In the genomic region with DNA sequence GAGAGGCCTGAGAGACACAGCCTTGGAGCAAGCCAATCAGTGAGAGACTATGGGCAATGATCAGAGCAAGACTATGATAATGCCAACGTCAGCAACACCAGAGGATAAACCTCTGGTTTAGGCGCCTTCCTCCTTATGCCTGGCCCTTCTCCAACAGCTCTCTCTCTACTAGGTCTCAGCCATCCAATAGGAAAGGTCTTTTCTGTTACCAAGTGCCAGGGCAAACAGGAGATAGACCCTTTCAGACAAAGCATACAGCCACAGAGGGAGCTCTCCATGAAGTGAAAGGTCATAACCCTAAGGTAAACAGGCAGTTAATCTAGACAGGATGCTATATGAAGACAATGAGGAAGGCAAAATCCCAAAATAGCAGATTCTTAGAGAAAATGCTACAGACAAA, we compare ENCODE assay signal across 14 cellular contexts. TPM values are rescaled to one million over a fixed set of nuclear protein-coding genes. Genes with fewer than 3 reads are reported as not detected.
A peak's percentile ranks its signal among the peaks of the same experiment; 100 is the strongest.
DNase-seq lines count a peak whose midpoint lies in the region; ATAC-seq and TF ChIP-seq lines count a peak whose summit lies in the region.
"Had no signal": no experiment of that assay in that cellular context is flagged by ENCODE, and none has a peak within 500 bp of the region (broad histone marks: within the 10 kb centered on the region; RNA-seq: fewer than 3 reads in every experiment).

No MANE protein-coding gene starts in this region.

- H3K36me3 Mint-ChIP-seq in Calu3 (ENCODE audit: insufficient read depth, unreplicated experiment), result no peaks in the 10 kb centered on the region
- H3K36me3 Mint-ChIP-seq: activated naive CD4-positive, alpha-beta T cell treated with anti-CD3 and anti-CD28 coated beads, Interleukin-2, amount 50 U/mL, for 72 hours had no signal

- no peak overlapping the region for H3K27ac Mint-ChIP-seq in Calu3 (ENCODE audit: unreplicated experiment)
- H3K27ac Mint-ChIP-seq: activated CD4-positive, alpha-beta memory T cell treated with anti-CD3 and anti-CD28 coated beads, Interleukin-2, amount 10 ng/mL, durations not matched to agents 7 days and 5 days; activated naive CD4-positive, alpha-beta T cell treated with anti-CD3 and anti-CD28 coated beads, Interleukin-2, amount 50 U/mL, for 72 hours; IgD-negative memory B cell had no signal

- H3K4me3 Mint-ChIP-seq in Calu3 (ENCODE audit: low read depth, unreplicated experiment), result no peak overlapping the region
- H3K4me3 Mint-ChIP-seq: activated CD4-positive, alpha-beta memory T cell treated with anti-CD3 and anti-CD28 coated beads, Interleukin-2, amount 10 ng/mL, durations not matched to agents 7 days and 5 days; IgD-negative memory B cell had no signal

- H3K9me3 Mint-ChIP-seq in Calu3 (ENCODE audit: low read depth, unreplicated experiment), result no peaks in the 10 kb centered on the region
- H3K9me3 Mint-ChIP-seq: activated CD4-positive, alpha-beta memory T cell treated with anti-CD3 and anti-CD28 coated beads, Interleukin-2, amount 10 ng/mL, durations not matched to agents 7 days and 5 days had no signal

- ATAC-seq in GM21786 (IDR thresholded peaks at IDR 0.05; ENCODE audit: unreplicated experiment), result peak; percentile 44
- ATAC-seq: activated naive CD4-positive, alpha-beta T cell treated with anti-CD3 and anti-CD28 coated beads, Interleukin-2, amount 50 U/mL, for 72 hours had no signal

- CTCF ChIA-PET in Calu3 (lab: Charles Lee), result interaction anchor here (0.7 kb wide), 2 partner anchors 220 to 1083 kb away, joined by 3 to 4 read pairs; no protein-coding TSS in a partner anchor

- H3K27me3 Mint-ChIP-seq in Calu3 (ENCODE audit: unreplicated experiment), result peaks cover 15% of the 10 kb centered on the region
- H3K27me3 Mint-ChIP-seq: IgD-negative memory B cell had no signal

- H3K4me1 Mint-ChIP-seq in Calu3 (ENCODE audit: low read depth, unreplicated experiment), result no peaks in the 10 kb centered on the region
- H3K4me1 Mint-ChIP-seq: activated CD4-positive, alpha-beta memory T cell treated with anti-CD3 and anti-CD28 coated beads, Interleukin-2, amount 10 ng/mL, durations not matched to agents 7 days and 5 days had no signal

- intact Hi-C loops in Calu3 (cut with micrococcal nuclease; ENCODE audit: unreplicated experiment), result no loop called here

- no TSS peak for BruUV-seq in Calu3 (replicated peaks; lab: Mats Ljungman, UMichigan)

- peak; percentile 12 for DNase-seq in COLO668 (lab: John Stamatoyannopoulos, UW; ENCODE audit: unreplicated experiment)
- DNase-seq in NCI-H510A (lab: John Stamatoyannopoulos, UW), result peak; percentile 37
- peak; percentile 22 for DNase-seq in cerebellar cortex (ENCODE audit: low spot score)
- no peak for DNase-seq in middle frontal gyrus (ENCODE audit: extremely low spot score, low spot score)
- DNase-seq in AG20443 (ENCODE audit: low spot score), result no peak
- no peak for DNase-seq in Calu3
- DNase-seq in GOT3 (lab: John Stamatoyannopoulos, UW), result no peak
- DNase-seq: activated CD4-positive, alpha-beta memory T cell treated with anti-CD3 and anti-CD28 coated beads, Interleukin-2, amount 10 ng/mL, durations not matched to agents 7 days and 5 days; activated T-cell treated with anti-CD3 and anti-CD28 coated beads, Interleukin-2, amount 50 U/mL, for 48 hours; AML-193; T-helper 1 cell had no signal

- no peak for TF ChIP-seq CTCF in Calu3 (IDR thresholded peaks at IDR 0.05; ENCODE audit: unreplicated experiment)

RNA-seq across cellular contexts. Expression of gene STK33, which starts 9.5 kb away (rescaled TPM):
- total RNA-seq in Calu3 (2022), result 1.7 and 3.0 TPM in 2 replicates

Comparison
In these comparisons a context has a peak if more than half of its experiments do, and no peak if none do; other contexts are left out.
1. DNase-seq: peak in COLO668 (single experiment), NCI-H510A (single experiment) and cerebellar cortex (single experiment); none in middle frontal gyrus (single experiment), AG20443 (single experiment), Calu3 (single experiment) and GOT3 (single experiment).